ENCODE assay signal across 15 cellular contexts in the genomic region with DNA sequence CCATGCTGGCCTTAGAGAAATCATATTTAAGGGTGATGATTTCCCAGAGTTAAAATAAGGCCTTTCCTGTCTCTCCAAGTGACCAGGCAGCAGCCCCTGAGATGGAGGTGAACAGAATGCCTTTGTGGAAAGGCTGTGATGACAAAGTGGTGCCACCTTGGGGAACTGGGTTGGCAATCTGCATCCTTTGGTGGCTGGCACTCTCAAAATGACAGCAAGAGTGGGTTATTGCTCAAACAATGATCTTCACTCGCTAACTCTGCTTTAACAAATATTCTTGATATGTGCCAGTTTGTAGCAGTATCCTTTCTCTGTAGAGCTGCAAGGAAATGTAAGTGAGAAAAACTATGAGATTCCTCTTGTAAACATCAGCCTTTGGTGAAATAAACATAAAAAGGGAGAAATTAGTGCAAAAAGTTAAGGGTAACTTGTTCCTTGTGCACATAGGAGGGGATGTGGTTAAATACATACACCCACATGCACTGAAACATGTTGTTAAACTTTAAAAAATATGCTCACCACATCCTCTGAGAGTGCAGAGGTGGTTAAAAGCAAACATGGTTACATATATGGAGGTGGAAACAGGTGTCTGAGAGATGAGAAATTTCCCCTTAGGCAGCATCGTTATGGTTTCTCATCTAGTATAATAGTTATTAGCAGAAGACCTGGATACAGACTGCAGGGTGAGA.
DNase-seq lines count a peak whose midpoint lies in the region; ATAC-seq and TF ChIP-seq lines count a peak whose summit lies in the region.
"Had no signal": no experiment of that assay in that cellular context is flagged by ENCODE, and none has a peak within 500 bp of the region (broad histone marks: within the 10 kb centered on the region; RNA-seq: fewer than 3 reads in every experiment).

No MANE protein-coding gene starts in this region.

- H3K9me3 Mint-ChIP-seq in stimulated activated naive B cell treated with anti-CD40 and anti-IgM and Interleukin-4, amounts not matched to agents 10 μg/mL and 1 μg/mL and 100 μg/mL, for 72 hours = peaks cover 0 to 3% of the 10 kb centered on the region in 2 donors
- H3K9me3 Mint-ChIP-seq: dendritic cell treated with granulocyte-macrophage colony-stimulating factor and Interleukin-4, amounts not matched to agents 40 ng/mL and 50 ng/mL, for 4 days had no signal

- no peak overlapping the region for H3K27ac Mint-ChIP-seq in stimulated activated naive B cell treated with anti-CD40 and anti-IgM and Interleukin-4, amounts not matched to agents 10 μg/mL and 1 μg/mL and 100 μg/mL, for 72 hours
- H3K27ac Mint-ChIP-seq: activated naive CD8-positive, alpha-beta T cell treated with anti-CD3 and anti-CD28 coated beads, Interleukin-2, amount 50 U/mL, for 24 hours; dendritic cell treated with granulocyte-macrophage colony-stimulating factor and Interleukin-4, amounts not matched to agents 40 ng/mL and 50 ng/mL, for 4 days; T-helper 2 cell treated with Interferon-gamma antibody and Interleukin-4, amounts not matched to agents 5 μg/mL and 100 μg/mL, for 36 hours had no signal

- H3K4me3 Mint-ChIP-seq in stimulated activated naive B cell treated with anti-CD40 and anti-IgM and Interleukin-4, amounts not matched to agents 10 μg/mL and 1 μg/mL and 100 μg/mL, for 72 hours = no peak overlapping the region
- H3K4me3 Mint-ChIP-seq: activated naive CD8-positive, alpha-beta T cell treated with anti-CD3 and anti-CD28 coated beads, Interleukin-2, amount 50 U/mL, for 24 hours; dendritic cell treated with granulocyte-macrophage colony-stimulating factor and Interleukin-4, amounts not matched to agents 40 ng/mL and 50 ng/mL, for 4 days; T-helper 2 cell treated with Interferon-gamma antibody and Interleukin-4, amounts not matched to agents 5 μg/mL and 100 μg/mL, for 36 hours had no signal

- H3K36me3 Mint-ChIP-seq in stimulated activated naive B cell treated with anti-CD40 and anti-IgM and Interleukin-4, amounts not matched to agents 10 μg/mL and 1 μg/mL and 100 μg/mL, for 72 hours = no peaks in the 10 kb centered on the region

- peak; percentile 35 for DNase-seq in GM12865 (ENCODE audit: low read depth)
- no peak for DNase-seq in stimulated activated naive B cell treated with anti-CD40 and anti-IgM and Interleukin-4, amounts not matched to agents 10 μg/mL and 1 μg/mL and 100 μg/mL, for 72 hours
- DNase-seq in anterior cingulate cortex (lab: John Stamatoyannopoulos, UW) = no peak
- no peak for DNase-seq in GDM1 (lab: John Stamatoyannopoulos, UW)
- no peak for DNase-seq in NCI-H69 (lab: John Stamatoyannopoulos, UW)
- DNase-seq: activated CD8-positive, alpha-beta memory T cell treated with anti-CD3 and anti-CD28 coated beads, Interleukin-2, amount 50 U/mL, for 4 hours; activated naive CD8-positive, alpha-beta T cell treated with anti-CD3 and anti-CD28 coated beads, Interleukin-2, amount 50 U/mL, for 24 hours; NCI-H1048; right cardiac atrium had no signal

- no peaks in the 10 kb centered on the region for H3K4me1 Mint-ChIP-seq in stimulated activated naive B cell treated with anti-CD40 and anti-IgM and Interleukin-4, amounts not matched to agents 10 μg/mL and 1 μg/mL and 100 μg/mL, for 72 hours
- H3K4me1 Mint-ChIP-seq: activated naive CD8-positive, alpha-beta T cell treated with anti-CD3 and anti-CD28 coated beads, Interleukin-2, amount 50 U/mL, for 24 hours had no signal

- H3K27me3 Mint-ChIP-seq in stimulated activated naive B cell treated with anti-CD40 and anti-IgM and Interleukin-4, amounts not matched to agents 10 μg/mL and 1 μg/mL and 100 μg/mL, for 72 hours = no peaks in the 10 kb centered on the region
- H3K27me3 Mint-ChIP-seq: activated naive CD8-positive, alpha-beta T cell treated with anti-CD3 and anti-CD28 coated beads, Interleukin-2, amount 50 U/mL, for 24 hours; dendritic cell treated with granulocyte-macrophage colony-stimulating factor and Interleukin-4, amounts not matched to agents 40 ng/mL and 50 ng/mL, for 4 days had no signal

- no peak for TF ChIP-seq CTCF in GM12865 (IDR thresholded peaks at IDR 0.05; ENCODE audit: insufficient read depth, low read depth, low read length, missing control alignments)

- H3K4me3 ChIP-seq in GM12865 (ENCODE audit: low read depth, low read length) = no peak overlapping the region
- H3K4me3 ChIP-seq: suprapubic skin had no signal

- ATAC-seq in GM19351 (IDR thresholded peaks at IDR 0.05; ENCODE audit: unreplicated experiment) (peak; percentile 64), HG02642 (IDR thresholded peaks at IDR 0.05; ENCODE audit: poor library complexity, unreplicated experiment) (peak; percentile 96), HG03342 (IDR thresholded peaks at IDR 0.05; ENCODE audit: unreplicated experiment) (peak; percentile 87)
- ATAC-seq in stimulated activated naive B cell treated with anti-CD40 and anti-IgM and Interleukin-4, amounts not matched to agents 10 μg/mL and 1 μg/mL and 100 μg/mL, for 72 hours (replicated peaks) = no peak
- ATAC-seq: activated naive CD8-positive, alpha-beta T cell treated with anti-CD3 and anti-CD28 coated beads, Interleukin-2, amount 50 U/mL, for 24 hours; right cardiac atrium had no signal

Comparison
In these comparisons a context has a peak if more than half of its experiments do, and no peak if none do; other contexts are left out.
1. ATAC-seq: peak in GM19351 (single experiment), HG02642 (single experiment) and HG03342 (single experiment); none in stimulated activated naive B cell treated with anti-CD40 and anti-IgM and Interleukin-4, amounts not matched to agents 10 μg/mL and 1 μg/mL and 100 μg/mL, for 72 hours (0 of 2).